In genomic region chr20:63133481-63134091, GRCh38 we compare ENCODE assay signal across 15 cellular contexts.
DNase-seq lines count a peak whose midpoint lies in the region; ATAC-seq and TF ChIP-seq lines count a peak whose summit lies in the region.
"Had no signal": no experiment of that assay in that cellular context is flagged by ENCODE, and none has a peak within 500 bp of the region (broad histone marks: within the 10 kb centered on the region; RNA-seq: fewer than 3 reads in every experiment).

No MANE protein-coding gene starts in this region.

- H3K4me2 ChIP-seq in BLaER1 treated with 17β-estradiol and CSF1 and Interleukin-3, amounts not matched to agents 10 nM and 100 nM = peak overlapping the region in 8 of 11 experiments; percentile 18 to 67 (median 49); a peak in 14 of 22 replicates
- no peak overlapping the region for H3K4me2 ChIP-seq in H9 (ENCODE audit: insufficient read depth, insufficient read length, low read length)
- H3K4me2 ChIP-seq: PC-9 had no signal

- no peak overlapping the region for H2AFZ ChIP-seq in H9 (ENCODE audit: low read length)
- H2AFZ ChIP-seq: GM23248, PC-9 had no signal

- H3K36me3 Mint-ChIP-seq in H9 (ENCODE audit: insufficient read depth in 1 of 3, low read depth in 3 of 3) = no peaks in the 10 kb centered on the region

- no peaks in the 10 kb centered on the region for H3K9me3 Mint-ChIP-seq in H9

- H3K23me2 ChIP-seq in H9 (ENCODE audit: insufficient read length, low read depth, low read length, poor library complexity, severe bottlenecking) = no peaks in the 10 kb centered on the region

- H2BK120ac ChIP-seq in H9 (ENCODE audit: low read depth, low read length, poor library complexity, severe bottlenecking) = no peak overlapping the region

- H2BK20ac ChIP-seq in H9 (ENCODE audit: low read depth, low read length, poor library complexity, severe bottlenecking) = no peak overlapping the region

- H2BK15ac ChIP-seq in H9 (ENCODE audit: low read depth, low read length) = no peak overlapping the region

- peaks cover 20% of the 10 kb centered on the region for H3K27me3 Mint-ChIP-seq in H9 (ENCODE audit: low read depth)

- H3K4me1 ChIP-seq in BLaER1 treated with 17β-estradiol and CSF1 and Interleukin-3, amounts not matched to agents 10 nM and 100 nM = peaks cover 0 to 68% (median 46%) of the 10 kb centered on the region in 10 experiments; a peak in 16 of 20 replicates
- H3K4me1 ChIP-seq in H9 (ENCODE audit: insufficient read depth, low read length) (peaks cover 4% of the 10 kb centered on the region; the same call in 1 of the 2 replicates), lower lobe of right lung (no peaks in the 10 kb centered on the region)
- H3K4me1 ChIP-seq: BE2C had no signal

- no peaks in the 10 kb centered on the region for H3K36me3 ChIP-seq in BLaER1 treated with 17β-estradiol and CSF1 and Interleukin-3, amounts not matched to agents 10 nM and 100 nM
- H3K36me3 ChIP-seq in lower lobe of right lung = no peaks in the 10 kb centered on the region
- H3K36me3 ChIP-seq: BE2C had no signal

- H3T11ph ChIP-seq in H9 (ENCODE audit: low read length) = no peak overlapping the region

- no peak overlapping the region for H3K4me3 Mint-ChIP-seq in H9

- H2BK5ac ChIP-seq in H9 (ENCODE audit: insufficient read length, low read length) = no peak overlapping the region

- H3K9ac ChIP-seq in BLaER1 treated with 17β-estradiol and CSF1 and Interleukin-3, amounts not matched to agents 10 nM and 100 nM = no peak overlapping the region
- no peak overlapping the region for H3K9ac ChIP-seq in H9 (ENCODE audit: extremely low read depth, insufficient read length, low read length)
- H3K9ac ChIP-seq: GM23248 had no signal

- H4K20me1 ChIP-seq in BLaER1 treated with 17β-estradiol and CSF1 and Interleukin-3, amounts not matched to agents 10 nM and 100 nM = no peaks in the 10 kb centered on the region; a peak in 1 of 22 replicates
- no peaks in the 10 kb centered on the region for H4K20me1 ChIP-seq in H9 (ENCODE audit: control insufficient read depth, insufficient read depth, insufficient read length)

- no peak overlapping the region for H3K56ac ChIP-seq in H9 (ENCODE audit: insufficient read length, low read depth, low read length)

- H3K27me3 ChIP-seq in BLaER1 treated with 17β-estradiol and CSF1 and Interleukin-3, amounts not matched to agents 10 nM and 100 nM = 0 out of 22 replicates have a peak, but pooled peaks cover 0 to 9% (median 0%) of the 10 kb centered on the region in 11 experiments
- H3K27me3 ChIP-seq in H9 (ENCODE audit: insufficient read depth, low read length) (no peaks in the 10 kb centered on the region; the same call in 1 of the 2 replicates), lower lobe of right lung (ENCODE audit: low read depth) (peaks cover 10% of the 10 kb centered on the region)

- no peak overlapping the region for H3K4ac ChIP-seq in H9 (ENCODE audit: low read depth, low read length)

- H4K91ac ChIP-seq in H9 (ENCODE audit: insufficient read length, low read depth, low read length) = no peak overlapping the region

- peaks cover 10 to 13% of the 10 kb centered on the region in 2 experiments for H3K4me1 Mint-ChIP-seq in H9

- H4K8ac ChIP-seq in H9 (replicated peaks; ENCODE audit: insufficient read length, low read depth, low read length) = no peak overlapping the region

- WGBS in H9 (ENCODE audit: extremely low coverage, insufficient read length, low lambda C conversion rate) = no CpG with 5 or more reads among the region's 15 CpGs

- intact Hi-C loops in lower lobe of right lung (cut with DNase I) = no loop called here
- intact Hi-C loops in sciatic nerve (cut with DNase I) = no loop called here

- TF ChIP-seq CTCF in H9 (conservative IDR thresholded peaks at IDR 0.05) (no peak), lower lobe of right lung (IDR thresholded peaks at IDR 0.05) (no peak)

- peak; percentile 23 for DNase-seq in H9
- peak; percentile 19 for DNase-seq in lower lobe of right lung
- DNase-seq in sciatic nerve (ENCODE audit: low spot score) = peak; percentile 42
- no peak for DNase-seq in stimulated activated CD4-positive, alpha-beta T cell treated with anti-CD3 and anti-CD28 coated beads, Interleukin-4, amount 100 ng/mL, for 24 hours
- no peak for DNase-seq in epidermal melanocyte (ENCODE audit: insufficient read length, low spot score)
- no peak for DNase-seq in OCI-M1 (lab: John Stamatoyannopoulos, UW)
- DNase-seq: GM23248, MM.1S, NCI-H1105, NCI-H1694 treated with DMSO at 0.1 percent for 48 hours, NCI-H69, PC-9, Right ventricle myocardium superior had no signal

- H3K18ac ChIP-seq in H9 (ENCODE audit: insufficient read length, low read depth, low read length) = no peak overlapping the region

- ATAC-seq in lower lobe of right lung = no peak
- no peak for ATAC-seq in sciatic nerve

- H4K5ac ChIP-seq in H9 (ENCODE audit: insufficient read length, low read depth, low read length) = no peak overlapping the region

- no peaks in the 10 kb centered on the region for H3K79me1 ChIP-seq in H9 (ENCODE audit: insufficient read depth, low read depth, low read length, poor library complexity, severe bottlenecking)

- H3K9me3 ChIP-seq in BLaER1 treated with 17β-estradiol and CSF1 and Interleukin-3, amounts not matched to agents 10 nM and 100 nM (replicated peaks in 1 of 11) = peaks cover 0 to 13% (median 0%) of the 10 kb centered on the region in 11 experiments; a peak in 6 of 22 replicates
- no peaks in the 10 kb centered on the region for H3K9me3 ChIP-seq in H9 (ENCODE audit: control insufficient read depth, low read depth, low read length)
- no peaks in the 10 kb centered on the region for H3K9me3 ChIP-seq in lower lobe of right lung
- H3K9me3 ChIP-seq: BE2C had no signal

- H2BK12ac ChIP-seq in H9 (ENCODE audit: insufficient read length, low read depth, low read length) = no peak overlapping the region

- no peak overlapping the region for H3K23ac ChIP-seq in H9 (ENCODE audit: insufficient read length, low read depth, low read length)

- H3K27ac Mint-ChIP-seq in H9 = no peak overlapping the region; a peak in 1 of 7 replicates

- no peaks in the 10 kb centered on the region for H3K79me2 ChIP-seq in H9 (ENCODE audit: insufficient read depth, low read length)

- no peak overlapping the region; the same call in 1 of the 2 replicates for H3K14ac ChIP-seq in H9 (ENCODE audit: insufficient read depth, low read length)

- no peak overlapping the region for H3K27ac ChIP-seq in BLaER1 treated with 17β-estradiol and CSF1 and Interleukin-3, amounts not matched to agents 10 nM and 100 nM
- H3K27ac ChIP-seq in H9 (ENCODE audit: insufficient read length, low read depth, low read length) (no peak overlapping the region), lower lobe of right lung (no peak overlapping the region)
- H3K27ac ChIP-seq: GM23248, PC-9 had no signal

- no peak overlapping the region for H2AK5ac ChIP-seq in H9 (ENCODE audit: insufficient read length, low read length)

- H3K4me3 ChIP-seq in BLaER1 treated with 17β-estradiol and CSF1 and Interleukin-3, amounts not matched to agents 10 nM and 100 nM = no peak overlapping the region
- H3K4me3 ChIP-seq in lower lobe of right lung = no peak overlapping the region
- H3K4me3 ChIP-seq: GM23248, PC-9 had no signal

Comparison
In these comparisons a context has a peak if more than half of its experiments do, and no peak if none do; other contexts are left out.
1. DNase-seq: peak in H9 (single experiment), lower lobe of right lung (single experiment) and sciatic nerve (single experiment); none in stimulated activated CD4-positive, alpha-beta T cell treated with anti-CD3 and anti-CD28 coated beads, Interleukin-4, amount 100 ng/mL, for 24 hours (single experiment), epidermal melanocyte (single experiment) and OCI-M1 (single experiment).